Comparison of ENCODE assay signal across 14 cellular contexts in genomic region chr6:119345114-119345513, GRCh38. TPM values are rescaled to one million over a fixed set of nuclear protein-coding genes. Genes with fewer than 3 reads are reported as not detected.
A peak's percentile ranks its signal among the peaks of the same experiment; 100 is the strongest.
DNase-seq lines count a peak whose midpoint lies in the region; ATAC-seq and TF ChIP-seq lines count a peak whose summit lies in the region.
"Had no signal": no experiment of that assay in that cellular context is flagged by ENCODE, and none has a peak within 500 bp of the region (broad histone marks: within the 10 kb centered on the region; RNA-seq: fewer than 3 reads in every experiment).

No MANE protein-coding gene starts in this region.

- no peak overlapping the region for H3K4me3 ChIP-seq in CD8-positive, alpha-beta memory T cell (ENCODE audit: low read length)
- peak overlapping the region; percentile 95; the same call in 1 of the 2 replicates for H3K4me3 ChIP-seq in MM.1S (ENCODE audit: low read length)
- H3K4me3 ChIP-seq in mucosa of descending colon, result no peak overlapping the region

- H3K4me1 Mint-ChIP-seq in CD8-positive, alpha-beta memory T cell, result peaks cover 72 to 83% (median 83%) of the 10 kb centered on the region in 3 donors
- peaks cover 45 to 67% of the 10 kb centered on the region in 2 donors for H3K4me1 Mint-ChIP-seq in effector memory CD8-positive, alpha-beta T cell (ENCODE audit: low read depth in 2 of 2)
- H3K4me1 Mint-ChIP-seq in naive thymus-derived CD8-positive, alpha-beta T cell, result peaks cover 6 to 76% (median 69%) of the 10 kb centered on the region in 4 donors

- TF ChIP-seq CTCF in MM.1S (IDR thresholded peaks at IDR 0.05; ENCODE audit: low read length) (no peak), mucosa of descending colon (IDR thresholded peaks at IDR 0.05) (no peak)

- peak overlapping the region; percentile 14 for H3K27ac ChIP-seq in CD8-positive, alpha-beta memory T cell (ENCODE audit: low read depth, low read length)
- H3K27ac ChIP-seq in MM.1S (ENCODE audit: low read length), result no peak overlapping the region

- no peaks in the 10 kb centered on the region for H3K9me3 ChIP-seq in CD8-positive, alpha-beta memory T cell (ENCODE audit: low read length)
- H3K9me3 ChIP-seq in MM.1S (replicated peaks; ENCODE audit: insufficient read depth, low read length) (no peaks in the 10 kb centered on the region), mucosa of descending colon (no peaks in the 10 kb centered on the region)

- peak overlapping the region; percentile 63 to 98 (median 92) for H3K27ac Mint-ChIP-seq in CD8-positive, alpha-beta memory T cell
- peak overlapping the region; percentile 13 to 95 for H3K27ac Mint-ChIP-seq in effector memory CD8-positive, alpha-beta T cell
- H3K27ac Mint-ChIP-seq in naive thymus-derived CD8-positive, alpha-beta T cell, result peak overlapping the region in 6 of 10 donors; percentile 1 to 55 (median 27)

- H3K36me3 ChIP-seq in CD8-positive, alpha-beta memory T cell (ENCODE audit: insufficient read depth, low read length), result no peaks in the 10 kb centered on the region
- H3K36me3 ChIP-seq in MM.1S (replicated peaks; ENCODE audit: insufficient read depth, low read length), result no peaks in the 10 kb centered on the region; the same call in 1 of the 2 replicates
- no peaks in the 10 kb centered on the region for H3K36me3 ChIP-seq in mucosa of descending colon (ENCODE audit: low read depth)

- no peaks in the 10 kb centered on the region for H3K9me2 ChIP-seq in MM.1S (replicated peaks; ENCODE audit: insufficient read depth, low read length)

- intact Hi-C loops in mucosa of descending colon (cut with DNase I, micrococcal nuclease), result no loop called here

- POLR2A ChIA-PET in CD8-positive, alpha-beta memory T cell (lab: Charles Lee), result no interaction called here
- POLR2A ChIA-PET in naive thymus-derived CD8-positive, alpha-beta T cell (lab: Charles Lee), result no interaction called here

- no peak overlapping the region for H3K9ac ChIP-seq in MM.1S (ENCODE audit: low read length)

- H3K79me2 ChIP-seq in MM.1S (ENCODE audit: low read length), result peaks cover 93% of the 10 kb centered on the region

- H4K20me1 ChIP-seq in MM.1S (ENCODE audit: insufficient read depth, low read length), result peaks cover 19% of the 10 kb centered on the region

- ATAC-seq in effector memory CD8-positive, alpha-beta T cell (replicated peaks), result no peak
- no peak for ATAC-seq in naive thymus-derived CD8-positive, alpha-beta T cell
- no peak for ATAC-seq in mucosa of descending colon

- H3K36me3 Mint-ChIP-seq in CD8-positive, alpha-beta memory T cell, result peaks cover 0 to 9% (median 0%) of the 10 kb centered on the region in 3 donors
- peaks cover 15% of the 10 kb centered on the region for H3K36me3 Mint-ChIP-seq in effector memory CD8-positive, alpha-beta T cell (ENCODE audit: insufficient read depth)
- H3K36me3 Mint-ChIP-seq in naive thymus-derived CD8-positive, alpha-beta T cell, result no peaks in the 10 kb centered on the region

- no peaks in the 10 kb centered on the region for H3K27me3 ChIP-seq in CD8-positive, alpha-beta memory T cell (ENCODE audit: insufficient read depth, low read length, poor library complexity, severe bottlenecking)
- H3K27me3 ChIP-seq in MM.1S (replicated peaks; ENCODE audit: insufficient read depth, low read length), result no peaks in the 10 kb centered on the region

- peak overlapping the region; percentile 86 for H3K4me2 ChIP-seq in MM.1S (ENCODE audit: low read depth, low read length)

- CTCF ChIA-PET in CD8-positive, alpha-beta memory T cell (lab: Charles Lee), result interaction anchor here (0.9 to 1.1 kb wide), 2 partner anchors 30 to 36 kb away, joined by 3 read pairs; no protein-coding TSS in a partner anchor

- H3K4me3 Mint-ChIP-seq in CD8-positive, alpha-beta memory T cell, result peak overlapping the region; percentile 95 to 99 (median 97)
- peak overlapping the region; percentile 88 to 95 for H3K4me3 Mint-ChIP-seq in effector memory CD8-positive, alpha-beta T cell
- peak overlapping the region in 1 of 10 donors; percentile 2 for H3K4me3 Mint-ChIP-seq in naive thymus-derived CD8-positive, alpha-beta T cell

- no peak for DNase-seq in CD8-positive, alpha-beta memory T cell
- DNase-seq in MM.1S (no peak), amygdala (lab: John Stamatoyannopoulos, UW) (no peak), mucosa of descending colon (no peak), NCI-H345 treated with DMSO at 0.1 percent for 48 hours (lab: John Stamatoyannopoulos, UW; ENCODE audit: unreplicated experiment) (no peak), cerebellar cortex (ENCODE audit: low spot score) (no peak)
- DNase-seq in effector memory CD8-positive, alpha-beta T cell, result no peak
- DNase-seq in naive thymus-derived CD8-positive, alpha-beta T cell, result no peak
- DNase-seq: activated CD4-positive, alpha-beta memory T cell treated with anti-CD3 and anti-CD28 coated beads for 36 hours; activated naive CD4-positive, alpha-beta T cell treated with Interleukin-2 at 50 U/mL for 16 hours; caudate nucleus; NCI-H1930; trophoblast cell had no signal

- peaks cover 0 to 1% of the 10 kb centered on the region in 2 donors for H3K27me3 Mint-ChIP-seq in CD8-positive, alpha-beta memory T cell
- H3K27me3 Mint-ChIP-seq in effector memory CD8-positive, alpha-beta T cell, result no peaks in the 10 kb centered on the region
- no peaks in the 10 kb centered on the region for H3K27me3 Mint-ChIP-seq in naive thymus-derived CD8-positive, alpha-beta T cell
- H3K27me3 Mint-ChIP-seq: activated CD4-positive, alpha-beta memory T cell treated with anti-CD3 and anti-CD28 coated beads for 36 hours had no signal

- H3F3A ChIP-seq in MM.1S (ENCODE audit: insufficient read depth, low read length), result peaks cover 17% of the 10 kb centered on the region

- H3K4me1 ChIP-seq in CD8-positive, alpha-beta memory T cell (ENCODE audit: insufficient read depth, low read length), result peaks cover 12% of the 10 kb centered on the region
- peaks cover 35% of the 10 kb centered on the region for H3K4me1 ChIP-seq in MM.1S (ENCODE audit: low read length)
- H3K4me1 ChIP-seq in mucosa of descending colon (ENCODE audit: low read depth), result peaks cover 31% of the 10 kb centered on the region

- H3K9me3 Mint-ChIP-seq in CD8-positive, alpha-beta memory T cell, result no peaks in the 10 kb centered on the region
- H3K9me3 Mint-ChIP-seq in effector memory CD8-positive, alpha-beta T cell, result no peaks in the 10 kb centered on the region
- no peaks in the 10 kb centered on the region for H3K9me3 Mint-ChIP-seq in naive thymus-derived CD8-positive, alpha-beta T cell
- H3K9me3 Mint-ChIP-seq: activated CD4-positive, alpha-beta memory T cell treated with anti-CD3 and anti-CD28 coated beads for 36 hours had no signal

- H2AFZ ChIP-seq in MM.1S (ENCODE audit: low read length), result no peak overlapping the region

RNA-seq across cellular contexts. Expression of gene MAN1A1, which starts 4.4 kb away (rescaled TPM):
- total RNA-seq in CD8-positive, alpha-beta memory T cell, result 10 to 100 TPM; 36.9 to 38.4 TPM
- polyA plus RNA-seq in CD8-positive, alpha-beta memory T cell, result 23.8 TPM
- total RNA-seq in naive thymus-derived CD8-positive, alpha-beta T cell, result 1 to 10 TPM; 8.6 to 9.9 TPM
- 10 to 100 TPM in 1 of 3 donors, 1 to 10 TPM in 2; 6.1 to 17.9 (median 6.1) TPM for polyA plus RNA-seq in naive thymus-derived CD8-positive, alpha-beta T cell
- total RNA-seq in mucosa of descending colon, result 10 to 100 TPM; 45.1 to 74.2 (median 66.4) TPM
- total RNA-seq: G401 had no signal

Comparison
In these comparisons a context has a peak if more than half of its experiments do, and no peak if none do; other contexts are left out.
1. H3K27ac Mint-ChIP-seq: peak in every context shown above with its lines; median percentile 92 in CD8-positive, alpha-beta memory T cell; 54 in effector memory CD8-positive, alpha-beta T cell; 27 in naive thymus-derived CD8-positive, alpha-beta T cell.